In the genomic region with DNA sequence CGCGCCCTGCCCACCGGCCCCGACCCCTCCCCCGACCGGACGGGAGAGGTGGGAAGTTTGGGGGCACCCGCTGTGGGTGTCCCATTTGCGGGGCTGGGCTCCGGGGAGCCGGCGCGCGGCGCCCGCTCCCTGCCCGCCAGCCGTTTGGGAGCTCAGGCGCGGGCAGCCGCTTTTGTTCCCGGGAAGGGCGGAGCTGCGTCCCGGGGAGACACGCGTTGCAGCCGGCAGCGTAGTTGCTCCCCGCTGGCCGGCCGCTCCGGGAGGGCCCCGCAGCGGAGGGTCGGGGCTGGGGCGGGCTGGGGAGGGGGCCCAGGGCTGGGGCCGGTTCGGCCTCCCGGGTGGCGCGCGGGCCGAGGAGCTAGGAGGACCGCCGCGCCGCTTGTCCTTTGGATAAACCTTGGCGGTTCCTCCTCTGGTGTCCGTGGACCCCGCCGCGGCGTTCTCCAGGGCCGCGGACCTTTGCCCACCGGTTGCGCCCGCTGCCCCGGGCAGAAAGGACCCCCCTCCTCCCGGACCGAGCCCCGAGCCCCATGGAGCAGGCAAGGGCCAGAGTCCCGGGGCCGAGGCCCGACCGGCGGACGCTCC, we compare ENCODE assay signal across 8 cellular contexts. TPM values are rescaled to one million over a fixed set of nuclear protein-coding genes. Genes with fewer than 3 reads are reported as not detected.
DNase-seq lines count a peak whose midpoint lies in the region; ATAC-seq and TF ChIP-seq lines count a peak whose summit lies in the region.
"Not testable (repeated sequence)": the region's sequence is repeated elsewhere in the genome, so short reads cannot be mapped to it uniquely, and the experiment has no call there.

No MANE protein-coding gene starts in this region.

- not testable (repeated sequence) for H3K27me3 ChIP-seq in PC-3 (ENCODE audit: low read length); mammary epithelial cell (ENCODE audit: insufficient read depth, low read length); left lung; trophoblast cell (ENCODE audit: insufficient read depth, low read length); aorta (ENCODE audit: control insufficient read depth in 1 of 2, insufficient read depth in 2 of 2, low read length in 1 of 2)

- TF ChIP-seq CTCF in PC-3 (conservative IDR thresholded peaks at IDR 0.05; ENCODE audit: low read depth, low read length); activated CD8-positive, alpha-beta T cell treated with anti-CD3 and anti-CD28 coated beads for 36 hours (IDR thresholded peaks at IDR 0.05); mammary epithelial cell (conservative IDR thresholded peaks at IDR 0.05 in 1 of 2, IDR thresholded peaks at IDR 0.05 in 1 of 2; ENCODE audit: extremely low read depth in 1 of 2, insufficient read depth in 1 of 2, low read depth in 1 of 2, low read length in 2 of 2); glutamatergic neuron (IDR thresholded peaks at IDR 0.05; ENCODE audit: partially characterized antibody, unreplicated experiment); left lung (IDR thresholded peaks at IDR 0.05): not testable (repeated sequence)

- H3K14ac ChIP-seq in trophoblast cell (ENCODE audit: low read length), result not testable (repeated sequence)

- no CpG with 5 or more reads among the region's 69 CpGs for WGBS in mammary epithelial cell (ENCODE audit: low coverage, missing lambda C conversion rate)
- no CpG with 5 or more reads among the region's 69 CpGs for WGBS in trophoblast cell (ENCODE audit: extremely low coverage, insufficient coverage, insufficient read length)
- 0 to 2% methylated on average over 14 to 22 of the region's 69 CpGs for WGBS in aorta, 2 donors

- H3K27ac ChIP-seq in PC-3 (ENCODE audit: low read length); mammary epithelial cell (ENCODE audit: insufficient read depth, low read depth, low read length); left lung; trophoblast cell (ENCODE audit: low read depth, low read length); aorta (ENCODE audit: low read depth in 1 of 2, low read length in 2 of 2): not testable (repeated sequence)

- not testable (repeated sequence) for H3K79me2 ChIP-seq in PC-3 (ENCODE audit: low read length); mammary epithelial cell (ENCODE audit: insufficient read depth, low read length); trophoblast cell (ENCODE audit: control insufficient read depth, insufficient read depth, low read length, poor library complexity)

- H4K20me1 ChIP-seq in PC-3 (ENCODE audit: low read length); mammary epithelial cell (ENCODE audit: insufficient read depth, low read length): not testable (repeated sequence)

- H4K12ac ChIP-seq in trophoblast cell (ENCODE audit: low read depth, low read length), result not testable (repeated sequence)

- H4K8ac ChIP-seq in trophoblast cell (ENCODE audit: low read depth, low read length), result not testable (repeated sequence)

- H3K9ac ChIP-seq in ES-I3 (ENCODE audit: low read depth, low read length), result peak overlapping the region; percentile 33; the same call in 1 of the 2 replicates
- H3K9ac ChIP-seq in PC-3 (ENCODE audit: low read length); mammary epithelial cell (ENCODE audit: insufficient read depth, low read length); trophoblast cell (ENCODE audit: low read length): not testable (repeated sequence)

- H3K9me3 ChIP-seq in ES-I3 (ENCODE audit: control insufficient read depth, insufficient read depth, low read length); PC-3 (ENCODE audit: low read length); mammary epithelial cell (replicated peaks; ENCODE audit: insufficient read depth, low read length); left lung; trophoblast cell (ENCODE audit: insufficient read depth, low read depth, low read length); aorta (ENCODE audit: control insufficient read depth, low read length): not testable (repeated sequence)

- not testable (repeated sequence) for H3K4me1 ChIP-seq in ES-I3 (ENCODE audit: insufficient read depth, low read length); PC-3 (ENCODE audit: insufficient read depth, low read length); mammary epithelial cell (ENCODE audit: insufficient read depth, low read length); left lung; trophoblast cell (ENCODE audit: control insufficient read depth in 1 of 2, insufficient read depth in 2 of 2, low read length in 2 of 2); aorta (ENCODE audit: control insufficient read depth in 1 of 2, insufficient read depth in 2 of 2, low read length in 2 of 2)

- not testable (repeated sequence) for H3K4me3 Mint-ChIP-seq in activated CD8-positive, alpha-beta T cell treated with anti-CD3 and anti-CD28 coated beads for 36 hours; glutamatergic neuron (ENCODE audit: unreplicated experiment)

- not testable (repeated sequence) for H2BK120ac ChIP-seq in trophoblast cell (ENCODE audit: insufficient read depth, low read length, poor library complexity)

- ATAC-seq in PC-3, result peak; percentile 48
- ATAC-seq in activated CD8-positive, alpha-beta T cell treated with anti-CD3 and anti-CD28 coated beads for 36 hours, result peak; percentile 15
- ATAC-seq in left lung, result peak; percentile 73
- ATAC-seq in aorta (ENCODE audit: low FRiP score), result peak; percentile 33

- intact Hi-C loops in PC-3 (cut with micrococcal nuclease); activated CD8-positive, alpha-beta T cell treated with anti-CD3 and anti-CD28 coated beads for 36 hours (cut with micrococcal nuclease); mammary epithelial cell (cut with micrococcal nuclease); left lung (cut with DNase I); aorta (cut with DNase I): not testable (repeated sequence)

- H3K36me3 ChIP-seq in ES-I3 (ENCODE audit: insufficient read depth, low read length); PC-3 (ENCODE audit: low read depth, low read length); mammary epithelial cell (ENCODE audit: insufficient read depth, low read length); left lung; trophoblast cell (ENCODE audit: control insufficient read depth in 1 of 2, insufficient read depth in 2 of 2, low read length in 2 of 2); aorta (ENCODE audit: control insufficient read depth in 1 of 2, insufficient read depth in 2 of 2, low read length in 1 of 2): not testable (repeated sequence)

- H2AFZ ChIP-seq in PC-3 (ENCODE audit: low read length); mammary epithelial cell (ENCODE audit: low read depth, low read length); trophoblast cell (ENCODE audit: insufficient read depth, low read length, poor library complexity): not testable (repeated sequence)

- not testable (repeated sequence) for H3K4me2 ChIP-seq in PC-3 (ENCODE audit: low read length)
- peak overlapping the region; percentile 28 for H3K4me2 ChIP-seq in mammary epithelial cell (ENCODE audit: insufficient read depth, low read depth, low read length)
- H3K4me2 ChIP-seq in trophoblast cell (ENCODE audit: low read length), result peak overlapping the region; percentile 61

- not testable (repeated sequence) for DNase-seq in PC-3; activated CD8-positive, alpha-beta T cell treated with anti-CD3 and anti-CD28 coated beads for 36 hours; mammary epithelial cell; left lung; trophoblast cell; aorta
- peak; percentile 32 for DNase-seq in glutamatergic neuron

- H2BK5ac ChIP-seq in trophoblast cell (ENCODE audit: low read depth, low read length, poor library complexity), result not testable (repeated sequence)

- H2AK5ac ChIP-seq in trophoblast cell (ENCODE audit: low read length), result not testable (repeated sequence)

- H2BK12ac ChIP-seq in trophoblast cell (ENCODE audit: low read length), result not testable (repeated sequence)

- not testable (repeated sequence) for H3K36me3 Mint-ChIP-seq in activated CD8-positive, alpha-beta T cell treated with anti-CD3 and anti-CD28 coated beads for 36 hours (ENCODE audit: low read depth); glutamatergic neuron (ENCODE audit: unreplicated experiment)

- not testable (repeated sequence) for H3K4ac ChIP-seq in trophoblast cell (ENCODE audit: low read depth, low read length)

- not testable (repeated sequence) for H3K18ac ChIP-seq in trophoblast cell (ENCODE audit: low read length)

- not testable (repeated sequence) for H3K79me1 ChIP-seq in trophoblast cell (ENCODE audit: low read length)

- not testable (repeated sequence) for BruUV-seq in PC-3 (replicated peaks; lab: Mats Ljungman, UMichigan); mammary epithelial cell (replicated peaks; lab: Mats Ljungman, UMichigan)

- H3K9me3 Mint-ChIP-seq in activated CD8-positive, alpha-beta T cell treated with anti-CD3 and anti-CD28 coated beads for 36 hours; glutamatergic neuron (ENCODE audit: unreplicated experiment): not testable (repeated sequence)

- not testable (repeated sequence) for H3K23ac ChIP-seq in trophoblast cell (ENCODE audit: low read length)

- dilution Hi-C loops in mammary epithelial cell (cut with HindIII; ENCODE audit: low sequenced_read_pairs), result loop anchor here (25.0 kb wide), 1 partner anchor 289 kb away; no protein-coding TSS in a partner anchor

- H3K4me3 ChIP-seq in PC-3 (ENCODE audit: low read length), result peak overlapping the region; percentile 51
- H3K4me3 ChIP-seq in mammary epithelial cell (replicated peaks in 1 of 3; ENCODE audit: insufficient read depth in 1 of 3, low read depth in 2 of 3, low read length in 3 of 3), result peak overlapping the region in 2 of 3 experiments; percentile 26 to 35
- H3K4me3 ChIP-seq in left lung, result peak overlapping the region in 1 of 2 donors; percentile 23
- H3K4me3 ChIP-seq in trophoblast cell (ENCODE audit: low read depth, low read length); aorta (ENCODE audit: low read length in 2 of 2): not testable (repeated sequence)

- not testable (repeated sequence) for H4K91ac ChIP-seq in trophoblast cell (ENCODE audit: low read depth, low read length)

- H3F3A ChIP-seq in PC-3 (ENCODE audit: low read length, unreplicated experiment), result not testable (repeated sequence)

- in situ Hi-C loops in mammary epithelial cell (cut with MboI; ENCODE audit: low sequenced_read_pairs in 2 of 2), result loop anchor here in 1 of 2 donors (25.0 kb wide), 1 partner anchor 289 kb away; no protein-coding TSS in a partner anchor

- POLR2A ChIA-PET in PC-3 (lab: Charles Lee; ENCODE audit: unreplicated experiment); activated CD8-positive, alpha-beta T cell treated with anti-CD3 and anti-CD28 coated beads for 36 hours (lab: Charles Lee): not testable (repeated sequence)

- not testable (repeated sequence) for H3K4me1 Mint-ChIP-seq in activated CD8-positive, alpha-beta T cell treated with anti-CD3 and anti-CD28 coated beads for 36 hours (ENCODE audit: low read depth); glutamatergic neuron (ENCODE audit: low read depth, unreplicated experiment)

- H3K27ac Mint-ChIP-seq in activated CD8-positive, alpha-beta T cell treated with anti-CD3 and anti-CD28 coated beads for 36 hours; glutamatergic neuron (ENCODE audit: unreplicated experiment): not testable (repeated sequence)

- not testable (repeated sequence) for H3K27me3 Mint-ChIP-seq in activated CD8-positive, alpha-beta T cell treated with anti-CD3 and anti-CD28 coated beads for 36 hours; glutamatergic neuron (ENCODE audit: unreplicated experiment)

- CTCF ChIA-PET in PC-3 (lab: Charles Lee); activated CD8-positive, alpha-beta T cell treated with anti-CD3 and anti-CD28 coated beads for 36 hours (lab: Charles Lee); mammary epithelial cell (lab: Charles Lee; ENCODE audit: low non-redundant PET): not testable (repeated sequence)

- not testable (repeated sequence) for H3K9me2 ChIP-seq in PC-3 (replicated peaks; ENCODE audit: low read length)

RNA-seq across cellular contexts. Expression of a gene that starts 52.3 kb away (rescaled TPM):
- total RNA-seq in PC-3 (2014; rRNA removed) (24.7 and 31.6 TPM in 2 replicates), mammary epithelial cell (10 to 100 TPM; 20.4 to 21.5 TPM), glutamatergic neuron (ENCODE audit: unreplicated experiment) (28.0 TPM), left lung (10 to 100 TPM; 20.8 TPM), aorta (10 to 100 TPM; 14.0 to 16.4 TPM)
- total RNA-seq in activated CD8-positive, alpha-beta T cell treated with anti-CD3 and anti-CD28 coated beads for 36 hours, result 10 to 100 TPM; 27.7 to 29.0 TPM
- polyA plus RNA-seq in mammary epithelial cell (17.3 TPM), aorta (1 to 10 TPM; 2.5 to 6.4 TPM)
- 15.6 TPM for polyA minus RNA-seq in mammary epithelial cell
- polyA plus RNA-seq in trophoblast cell (2013), result 9.4 and 9.7 TPM in 2 replicates

Comparison
In these comparisons a context has a peak if more than half of its experiments do, and no peak if none do; other contexts are left out.
1. ATAC-seq: peak in every context shown above with its lines; median percentile 73 in left lung; 48 in PC-3; 33 in aorta; 15 in activated CD8-positive, alpha-beta T cell treated with anti-CD3 and anti-CD28 coated beads for 36 hours.